In genomic region chrX:154805696-154806091, GRCh38 we compare ENCODE assay signal across 9 cellular contexts. TPM values are rescaled to one million over a fixed set of nuclear protein-coding genes. Genes with fewer than 3 reads are reported as not detected.
DNase-seq lines count a peak whose midpoint lies in the region; ATAC-seq, FAIRE-seq and TF ChIP-seq lines count a peak whose summit lies in the region.
"Had no signal": no experiment of that assay in that cellular context is flagged by ENCODE, and none has a peak within 500 bp of the region (broad histone marks: within the 10 kb centered on the region; RNA-seq: fewer than 3 reads in every experiment).

No MANE protein-coding gene starts in this region.

- no peak overlapping the region for H3K27ac Mint-ChIP-seq in astrocyte (ENCODE audit: unreplicated experiment)

- no peak for TF ChIP-seq EP300 in tibial nerve (IDR thresholded peaks at IDR 0.05)

- 10 to 51% methylated on average over 9 to 13 of the region's 13 CpGs for WGBS in tibial nerve, 2 donors

- CTCF ChIA-PET in AG04449 (lab: Yijun Ruan, JAX): interaction anchor here (1.0 kb wide), 1 partner anchor 57 kb away, joined by 3 read pairs; no protein-coding TSS in a partner anchor

- ATAC-seq in HG03095 (IDR thresholded peaks at IDR 0.05; ENCODE audit: unreplicated experiment): peak; percentile 11
- peak; percentile 50 for ATAC-seq in left lobe of liver
- ATAC-seq in HG03139 (IDR thresholded peaks at IDR 0.05; ENCODE audit: unreplicated experiment): no peak

- DNase-seq in AG04449 (ENCODE audit: low read depth, low spot score) (peak; percentile 3), astrocyte (ENCODE audit: low read depth) (peak; percentile 13), left lobe of liver (ENCODE audit: low spot score) (no peak), tibial nerve (ENCODE audit: low spot score in 2 of 2) (no peak), dedifferentiated amniotic fluid mesenchymal stem cell (ENCODE audit: extremely low spot score) (no peak)
- DNase-seq in stimulated activated CD4-positive, alpha-beta T cell treated with anti-CD3 and anti-CD28 coated beads, Interleukin-12 subunit alpha, Interleukin-12 subunit beta, amount 100 ng/mL, for 4 hours: no peak

- H3K79me2 ChIP-seq in astrocyte (ENCODE audit: insufficient read depth, low read length): no peaks in the 10 kb centered on the region

- no peaks in the 10 kb centered on the region for H3K27me3 Mint-ChIP-seq in astrocyte (ENCODE audit: low read depth, unreplicated experiment)

- H3K4me3 ChIP-seq in AG04449 (ENCODE audit: low read depth, low read length) (peak overlapping the region; percentile 69), astrocyte (ENCODE audit: insufficient read depth, low read depth, low read length) (peak overlapping the region; percentile 68), tibial nerve (peak overlapping the region; percentile 29 to 67 (median 50))

- H3K4me3 Mint-ChIP-seq in astrocyte (ENCODE audit: unreplicated experiment): peak overlapping the region; percentile 82

- TF ChIP-seq CTCF in AG04449 (IDR thresholded peaks at IDR 0.05; ENCODE audit: insufficient read depth, low read length, missing control alignments): no peak
- no peak for TF ChIP-seq CTCF in astrocyte (IDR thresholded peaks at IDR 0.05; ENCODE audit: insufficient read depth, low read depth, low read length)
- TF ChIP-seq CTCF in tibial nerve (IDR thresholded peaks at IDR 0.05): no peak

- H3K9me3 Mint-ChIP-seq in astrocyte (ENCODE audit: unreplicated experiment): peaks cover 6% of the 10 kb centered on the region

- TF ChIP-seq POLR2A in tibial nerve (IDR thresholded peaks at IDR 0.05): peak in 1 of 2 donors; percentile 7

- H3K9me3 ChIP-seq in astrocyte (ENCODE audit: insufficient read depth, low read depth, low read length): no peaks in the 10 kb centered on the region
- no peaks in the 10 kb centered on the region for H3K9me3 ChIP-seq in tibial nerve

- no peak overlapping the region for H3K27ac ChIP-seq in astrocyte (ENCODE audit: low read depth, low read length)
- H3K27ac ChIP-seq in tibial nerve: peak overlapping the region in 3 of 4 donors; percentile 72 to 76 (median 75)

- H2AFZ ChIP-seq in astrocyte (ENCODE audit: low read depth, low read length): peak overlapping the region; percentile 75

- H3K36me3 Mint-ChIP-seq in astrocyte (ENCODE audit: low read depth, unreplicated experiment): no peaks in the 10 kb centered on the region

- peak overlapping the region; percentile 88 for H3K4me2 ChIP-seq in astrocyte (ENCODE audit: low read length)

- H4K20me1 ChIP-seq in astrocyte (ENCODE audit: insufficient read depth, low read length): no peaks in the 10 kb centered on the region

- H3K9ac ChIP-seq in astrocyte (ENCODE audit: low read length): peak overlapping the region; percentile 76

- H3K36me3 ChIP-seq in astrocyte (ENCODE audit: insufficient read depth, low read length) (no peaks in the 10 kb centered on the region), tibial nerve (no peaks in the 10 kb centered on the region)

- H3K27me3 ChIP-seq in astrocyte (ENCODE audit: insufficient read depth, low read length) (no peaks in the 10 kb centered on the region), tibial nerve (no peaks in the 10 kb centered on the region)

- POLR2A ChIA-PET in AG04449 (lab: Yijun Ruan, JAX): interaction anchor here (0.6 to 1.8 kb wide), 2 partner anchors 35 to 42 kb away, joined by 4 to 7 read pairs; no protein-coding TSS in a partner anchor

- H3K4me1 Mint-ChIP-seq in astrocyte (ENCODE audit: low read depth, unreplicated experiment): peaks cover 3% of the 10 kb centered on the region

- H3K4me1 ChIP-seq in astrocyte (ENCODE audit: insufficient read depth, low read length) (peaks cover 5% of the 10 kb centered on the region), tibial nerve (peaks cover 0 to 7% (median 0%) of the 10 kb centered on the region in 4 donors)

- peak; percentile 85 for FAIRE-seq in astrocyte (lab: Jason Lieb, UNC)
- FAIRE-seq: islet of Langerhans had no signal

RNA-seq across cellular contexts. Expression of gene MPP1, which starts 0.4 kb away (rescaled TPM):
- total RNA-seq in astrocyte (8.3 and 9.0 TPM in 2 replicates), left lobe of liver (22.9 TPM), tibial nerve (10 to 100 TPM; 14.3 to 43.2 (median 17.0) TPM)

RNA-seq across cellular contexts. Expression of gene SMIM9, which starts 28.8 kb away (rescaled TPM):
- total RNA-seq in astrocyte: not detected in 2 replicates
- not detected for total RNA-seq in left lobe of liver
- total RNA-seq in tibial nerve: not detected

RNA-seq across cellular contexts. Expression of gene DKC1, which starts 43.0 kb away (rescaled TPM):
- total RNA-seq in astrocyte (52.0 and 60.5 TPM in 2 replicates), left lobe of liver (9.6 TPM), tibial nerve (10 to 100 TPM; 24.1 to 37.8 (median 29.4) TPM)

RNA-seq across cellular contexts. Expression of gene GAB3, which starts 54.8 kb away (rescaled TPM):
- total RNA-seq in astrocyte (1.7 TPM in 2 replicates), left lobe of liver (0.73 TPM), tibial nerve (1 to 10 TPM; 5.1 to 7.5 (median 5.8) TPM)

Comparison
In these comparisons a context has a peak if more than half of its experiments do, and no peak if none do; other contexts are left out.
1. DNase-seq: peak in AG04449 (single experiment) and astrocyte (single experiment); none in left lobe of liver (single experiment), tibial nerve (0 of 2), stimulated activated CD4-positive, alpha-beta T cell treated with anti-CD3 and anti-CD28 coated beads, Interleukin-12 subunit alpha, Interleukin-12 subunit beta, amount 100 ng/mL, for 4 hours (single experiment) and dedifferentiated amniotic fluid mesenchymal stem cell (single experiment).
2. Peak in every context shown above with its lines, with median percentiles within 50 percentile points of each other: H3K4me3 ChIP-seq.